Comparison of ENCODE assay signal across 1 cellular context in genomic region chr16:55325458-55326109, GRCh38.
TF ChIP-seq lines count a peak whose summit lies in the region.

No MANE protein-coding gene starts in this region.

TF ChIP-seq in WTC11, 78 proteins besides CTCF, POLR2A, EP300 and RAD21 (continued from another document):
- TF ChIP-seq ZNF512 (CRISPR knock-in tag; IDR thresholded peaks at IDR 0.05; ENCODE audit: borderline replicate concordance): peak; percentile 92
